20 cellular contexts compared by ENCODE assay signal in the genomic region with DNA sequence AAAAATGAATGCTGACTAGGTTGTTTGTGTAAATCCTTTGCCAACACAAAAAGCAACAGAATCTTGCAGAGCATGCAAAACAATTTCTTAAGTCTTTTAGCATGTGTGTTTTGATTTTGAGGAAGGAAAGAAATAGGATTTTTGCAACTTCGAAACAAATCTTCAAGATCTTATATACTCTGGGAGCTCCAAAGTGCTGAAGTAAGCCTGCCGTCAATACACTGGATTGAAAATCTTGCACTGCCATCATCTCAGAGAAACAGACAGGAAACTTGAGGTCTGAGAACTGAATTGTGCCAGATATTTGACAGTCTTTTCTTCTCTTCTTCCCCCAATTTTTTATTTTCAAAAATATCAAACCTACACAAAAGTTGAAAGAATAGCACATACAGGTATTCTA. TPM values are rescaled to one million over a fixed set of nuclear protein-coding genes. Genes with fewer than 3 reads are reported as not detected.
DNase-seq lines count a peak whose midpoint lies in the region; ATAC-seq lines count a peak whose summit lies in the region.
"Had no signal": no experiment of that assay in that cellular context is flagged by ENCODE, and none has a peak within 500 bp of the region (broad histone marks: within the 10 kb centered on the region; RNA-seq: fewer than 3 reads in every experiment).

No MANE protein-coding gene starts in this region.

- H3K4me3 Mint-ChIP-seq in activated T-cell treated with anti-CD3 and anti-CD28 coated beads, Interleukin-2, amount 50 U/mL, for 4 hours, result no peak overlapping the region
- H3K4me3 Mint-ChIP-seq: IgD-negative memory B cell, T-cell had no signal

- H3K36me3 Mint-ChIP-seq in activated T-cell treated with anti-CD3 and anti-CD28 coated beads, Interleukin-2, amount 50 U/mL, for 4 hours (ENCODE audit: insufficient read depth), result no peaks in the 10 kb centered on the region
- H3K36me3 Mint-ChIP-seq: T-cell had no signal

- ATAC-seq in left ventricle myocardium superior (peak; percentile 45), Right ventricle myocardium inferior (no peak)
- no peak for ATAC-seq in activated T-cell treated with anti-CD3 and anti-CD28 coated beads, Interleukin-2, amount 50 U/mL, for 4 hours
- ATAC-seq: GM12878, T-cell had no signal

- DNase-seq in left ventricle myocardium superior (no peak), Right ventricle myocardium inferior (ENCODE audit: missing footprints) (no peak), dermis blood vessel endothelial cell (peak; percentile 19), midbrain (lab: John Stamatoyannopoulos, UW) (peak; percentile 7), NCI-H1092 treated with DMSO at 0.1 percent for 48 hours (lab: John Stamatoyannopoulos, UW) (no peak), activated T-cell treated with anti-CD3 and anti-CD28 coated beads for 4 hours (no peak)
- DNase-seq in activated T-cell treated with anti-CD3 and anti-CD28 coated beads, Interleukin-2, amount 50 U/mL, for 4 hours, result no peak
- DNase-seq in activated CD4-positive, alpha-beta T cell treated with anti-CD3 and anti-CD28 coated beads, Interleukin-2, amount 50 U/mL, for 1 hour, result no peak
- DNase-seq: H7, NCI-H1417, NCI-H1694 treated with DMSO at 0.1 percent for 48 hours, NCI-H2081 treated with DMSO at 0.1 percent for 48 hours, NCI-H446, NCI-H526, T-cell had no signal

- peaks cover 2% of the 10 kb centered on the region for H3K4me1 Mint-ChIP-seq in activated T-cell treated with anti-CD3 and anti-CD28 coated beads, Interleukin-2, amount 50 U/mL, for 4 hours (ENCODE audit: low read depth)
- H3K4me1 Mint-ChIP-seq: T-cell had no signal

- H3K27me3 Mint-ChIP-seq in activated T-cell treated with anti-CD3 and anti-CD28 coated beads, Interleukin-2, amount 50 U/mL, for 4 hours (ENCODE audit: low read depth), result peaks cover 10% of the 10 kb centered on the region

- peaks cover 6% of the 10 kb centered on the region for H3K9me3 Mint-ChIP-seq in activated T-cell treated with anti-CD3 and anti-CD28 coated beads, Interleukin-2, amount 50 U/mL, for 4 hours

- intact Hi-C loops in left ventricle myocardium superior (cut with micrococcal nuclease), result no loop called here
- intact Hi-C loops in Right ventricle myocardium inferior (cut with DNase I), result no loop called here

RNA-seq across cellular contexts. Expression of a gene that starts 29.3 kb away (rescaled TPM):
- 6.4 TPM for total RNA-seq in left ventricle myocardium superior
- 7.2 TPM for total RNA-seq in Right ventricle myocardium inferior
- total RNA-seq in dermis blood vessel endothelial cell, result 1.0 and 1.7 TPM in 2 replicates
- 1 to 10 TPM; 1.0 to 1.9 (median 1.1) TPM for total RNA-seq in activated T-cell treated with anti-CD3 and anti-CD28 coated beads, Interleukin-2, amount 50 U/mL, for 4 hours

RNA-seq across cellular contexts. Expression of a gene that starts 48.6 kb away (rescaled TPM):
- total RNA-seq in left ventricle myocardium superior, result not detected
- total RNA-seq in Right ventricle myocardium inferior, result not detected
- total RNA-seq in dermis blood vessel endothelial cell, result not detected in 2 replicates
- total RNA-seq in activated T-cell treated with anti-CD3 and anti-CD28 coated beads, Interleukin-2, amount 50 U/mL, for 4 hours, result not detected
- total RNA-seq: A172, GM12878, H7, M059J, RPMI7951 had no signal

Comparison
In these comparisons a context has a peak if more than half of its experiments do, and no peak if none do; other contexts are left out.
1. DNase-seq: peak in dermis blood vessel endothelial cell (single experiment) and midbrain (single experiment); none in left ventricle myocardium superior (single experiment), Right ventricle myocardium inferior (single experiment), activated T-cell treated with anti-CD3 and anti-CD28 coated beads, Interleukin-2, amount 50 U/mL, for 4 hours (single experiment), NCI-H1092 treated with DMSO at 0.1 percent for 48 hours (single experiment), activated T-cell treated with anti-CD3 and anti-CD28 coated beads for 4 hours (single experiment) and activated CD4-positive, alpha-beta T cell treated with anti-CD3 and anti-CD28 coated beads, Interleukin-2, amount 50 U/mL, for 1 hour (single experiment).